Comparison of ENCODE assay signal across 7 cellular contexts in the genomic region with DNA sequence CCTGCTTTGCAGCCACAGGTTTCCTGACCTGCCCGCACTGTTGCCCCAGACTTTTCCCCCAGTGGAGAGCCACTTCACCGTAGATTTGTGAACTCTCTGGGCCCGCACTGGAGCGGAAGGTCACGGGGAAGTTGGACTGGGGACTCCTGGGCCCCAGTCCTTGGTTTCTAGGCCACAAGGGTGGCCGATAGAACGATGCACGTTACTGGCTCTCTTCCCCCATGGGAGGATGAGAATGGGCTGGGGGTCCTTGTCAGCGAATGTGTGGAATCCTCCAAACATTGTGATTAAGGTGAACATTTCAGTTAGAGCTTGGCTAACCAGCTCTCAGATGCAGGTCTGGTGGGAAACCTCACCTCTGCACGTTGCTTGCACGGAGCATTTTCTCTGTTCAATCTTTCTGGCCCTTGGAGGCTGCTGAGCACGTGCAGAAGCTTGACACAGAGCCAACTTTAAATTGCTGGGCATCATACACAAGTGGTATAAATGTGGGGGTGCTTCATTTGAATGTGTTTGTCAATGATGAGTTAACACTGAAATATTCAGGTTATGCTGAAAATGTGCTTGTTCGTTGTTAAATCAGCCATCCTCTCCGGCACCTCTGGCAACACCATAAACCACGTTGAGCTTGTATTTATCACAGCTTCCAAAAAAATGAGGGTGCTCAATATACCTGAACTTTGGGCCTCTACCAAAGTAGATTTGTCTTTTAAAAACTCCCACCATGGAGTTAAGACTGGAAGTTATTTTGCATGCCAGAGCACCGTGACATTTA. TPM values are rescaled to one million over a fixed set of nuclear protein-coding genes. Genes with fewer than 3 reads are reported as not detected.
DNase-seq lines count a peak whose midpoint lies in the region; ATAC-seq, FAIRE-seq and TF ChIP-seq lines count a peak whose summit lies in the region.

No MANE protein-coding gene starts in this region.

- H3K27ac ChIP-seq in H1 (ENCODE audit: low read depth, low read length) (no peak overlapping the region; the same call in 1 of the 2 replicates), mesendoderm (ENCODE audit: low read depth, low read length) (peak overlapping the region; percentile 90), tibial nerve (peak overlapping the region; percentile 66 to 93 (median 88))

- H3K9ac ChIP-seq in H1 (replicated peaks in 1 of 4; ENCODE audit: extremely low read depth in 1 of 4, low read depth in 3 of 4, low read length in 3 of 4) (peak overlapping the region; percentile 47 to 77 (median 61); a peak in 6 of 7 replicates), mesendoderm (ENCODE audit: low read length) (peak overlapping the region; percentile 61)

- peak overlapping the region; percentile 60; the same call in 1 of the 2 replicates for H2BK12ac ChIP-seq in H1 (ENCODE audit: low read depth, low read length)

- H4K20me1 ChIP-seq in H1 (replicated peaks in 1 of 2; ENCODE audit: control insufficient read depth in 1 of 2, insufficient read depth in 2 of 2, low read length in 2 of 2): no peaks in the 10 kb centered on the region

- peak overlapping the region; percentile 76 for H2AFZ ChIP-seq in H1 (ENCODE audit: low read length)

- no peaks in the 10 kb centered on the region for H3K27me3 ChIP-seq in H1 (replicated peaks in 1 of 4; ENCODE audit: control insufficient read depth in 3 of 4, extremely low read depth in 1 of 4, insufficient read depth in 3 of 4, low read length in 3 of 4)
- no peaks in the 10 kb centered on the region for H3K27me3 ChIP-seq in mesendoderm (ENCODE audit: insufficient read depth, low read length, poor library complexity)
- no peaks in the 10 kb centered on the region for H3K27me3 ChIP-seq in tibial nerve

- no peak for TF ChIP-seq RAD21 in H1 (IDR thresholded peaks at IDR 0.05 in 1 of 2, conservative IDR thresholded peaks at IDR 0.05 in 1 of 2; ENCODE audit: low read depth in 2 of 2, low read length in 2 of 2)

- no peak for TF ChIP-seq CTCF in H1 (IDR thresholded peaks at IDR 0.05; ENCODE audit: control extremely low read depth in 1 of 3, insufficient read depth in 1 of 3, low read depth in 1 of 3, low read length in 3 of 3)
- TF ChIP-seq CTCF in tibial nerve (IDR thresholded peaks at IDR 0.05): no peak

- H2AK5ac ChIP-seq in H1 (ENCODE audit: low read depth, low read length): no peak overlapping the region
- H2AK5ac ChIP-seq in mesendoderm (ENCODE audit: low read length): no peak overlapping the region

- H3K27me3 Mint-ChIP-seq in T-cell: no peaks in the 10 kb centered on the region

- H4K8ac ChIP-seq in H1 (ENCODE audit: extremely low read depth, insufficient read depth, low read length) (peak overlapping the region; percentile 75), mesendoderm (ENCODE audit: low read depth, low read length) (peak overlapping the region; percentile 58)

- TF ChIP-seq EP300 in H1 (IDR thresholded peaks at IDR 0.05; ENCODE audit: borderline replicate concordance in 1 of 2, low read depth in 2 of 2, low read length in 2 of 2) (no peak), tibial nerve (IDR thresholded peaks at IDR 0.05) (no peak)

- peak overlapping the region; percentile 41; the same call in 1 of the 2 replicates for H2BK5ac ChIP-seq in H1 (ENCODE audit: low read depth, low read length)
- no peak overlapping the region for H2BK5ac ChIP-seq in mesendoderm (ENCODE audit: low read length)

- H3K36me3 ChIP-seq in H1 (ENCODE audit: control insufficient read depth in 2 of 4, insufficient read depth in 4 of 4, low read length in 3 of 4) (no peaks in the 10 kb centered on the region), mesendoderm (ENCODE audit: control insufficient read depth, insufficient read depth, low read length) (no peaks in the 10 kb centered on the region), tibial nerve (peaks cover 0 to 11% (median 0%) of the 10 kb centered on the region in 3 donors)

- H3K4me1 ChIP-seq in H1 (replicated peaks in 1 of 4; ENCODE audit: control insufficient read depth in 3 of 4, insufficient read depth in 4 of 4, low read length in 3 of 4) (peaks cover 6 to 12% (median 7%) of the 10 kb centered on the region in 4 experiments; a peak in 6 of 7 replicates), mesendoderm (ENCODE audit: control insufficient read depth, low read depth, low read length) (peaks cover 10% of the 10 kb centered on the region), tibial nerve (peaks cover 0 to 50% (median 17%) of the 10 kb centered on the region in 4 donors)

- H2BK20ac ChIP-seq in H1 (ENCODE audit: low read length): no peak overlapping the region

- H3K79me2 ChIP-seq in H1 (ENCODE audit: control insufficient read depth in 1 of 2, insufficient read depth in 2 of 2, low read length in 2 of 2) (peaks cover 0 to 4% of the 10 kb centered on the region in 2 experiments; a peak in 1 of 4 replicates), mesendoderm (ENCODE audit: control insufficient read depth, insufficient read depth, low read length) (no peaks in the 10 kb centered on the region)

- peak overlapping the region; percentile 92 to 96 for H3K27ac Mint-ChIP-seq in T-cell

- no peak for FAIRE-seq in H1 (lab: Jason Lieb, UNC)

- H3K79me1 ChIP-seq in H1 (ENCODE audit: low read depth, low read length): no peaks in the 10 kb centered on the region; the same call in 1 of the 2 replicates
- no peaks in the 10 kb centered on the region for H3K79me1 ChIP-seq in mesendoderm (ENCODE audit: low read length)

- H3K4me3 Mint-ChIP-seq in T-cell: peak overlapping the region; percentile 82 to 91 (median 88)

- H3K4ac ChIP-seq in H1 (replicated peaks; ENCODE audit: insufficient read length, low read depth, low read length) (no peak overlapping the region), mesendoderm (ENCODE audit: low read depth, low read length) (peak overlapping the region; percentile 20)

- H3K9me3 ChIP-seq in H1 (ENCODE audit: insufficient read depth in 2 of 2, low read depth in 1 of 2, low read length in 1 of 2) (no peaks in the 10 kb centered on the region), tibial nerve (no peaks in the 10 kb centered on the region)

- H3K56ac ChIP-seq in H1 (replicated peaks; ENCODE audit: insufficient read length, low read depth, low read length) (peak overlapping the region; percentile 71), mesendoderm (ENCODE audit: low read length) (peak overlapping the region; percentile 96)

- H3K36me3 Mint-ChIP-seq in T-cell: peaks cover 8% of the 10 kb centered on the region

- H3K18ac ChIP-seq in H1 (ENCODE audit: extremely low read depth, low read length) (peak overlapping the region; percentile 56; the same call in 1 of the 2 replicates), mesendoderm (ENCODE audit: low read length) (peak overlapping the region; percentile 97)

- H3K4me2 ChIP-seq in H1 (ENCODE audit: insufficient read depth in 1 of 2, low read depth in 2 of 2, low read length in 2 of 2) (peak overlapping the region; percentile 81 to 88), mesendoderm (ENCODE audit: low read length) (peak overlapping the region; percentile 30)

- H3K23me2 ChIP-seq in H1 (ENCODE audit: low read depth, low read length): peaks cover 2% of the 10 kb centered on the region; the same call in 1 of the 2 replicates

- H3K23ac ChIP-seq in H1 (ENCODE audit: insufficient read length) (no peak overlapping the region), mesendoderm (ENCODE audit: low read length) (peak overlapping the region; percentile 3)

- CTCF ChIA-PET in T-cell (lab: Charles Lee): interaction anchor here in 1 of 2 donors (0.5 to 1.0 kb wide), 3 partner anchors 11 to 1413 kb away, joined by 3 to 6 read pairs (median 3); no protein-coding TSS in a partner anchor
- CTCF ChIA-PET in H1 (lab: Charles Lee; ENCODE audit: partially characterized antibody): interaction anchor here (0.5 kb wide), 1 partner anchor 23 kb away, joined by 4 read pairs; no protein-coding TSS in a partner anchor

- H3K4me1 Mint-ChIP-seq in T-cell: peaks cover 37 to 53% (median 53%) of the 10 kb centered on the region in 3 donors

- 18% methylated on average over 16 of the region's 16 CpGs; no CpG with 5 or more reads in 1 of the 2 experiments for WGBS in H1 (ENCODE audit: extremely low coverage in 1 of 2, insufficient coverage in 1 of 2, insufficient read length in 1 of 2, insufficient replicate concordance in 2 of 2, low coverage in 1 of 2, low lambda C conversion rate in 2 of 2, missing lambda C conversion rate in 1 of 2), 2 experiments
- WGBS in mesendoderm (ENCODE audit: extremely low coverage, insufficient coverage, low lambda C conversion rate): no CpG with 5 or more reads among the region's 16 CpGs
- 2 to 4% methylated on average over 16 of the region's 16 CpGs for WGBS in tibial nerve, 2 donors

- H4K5ac ChIP-seq in H1 (ENCODE audit: insufficient read length, low read depth, low read length) (peak overlapping the region; percentile 64), mesendoderm (ENCODE audit: low read length) (no peak overlapping the region)

- H2BK120ac ChIP-seq in H1 (replicated peaks; ENCODE audit: low read depth, low read length): no peak overlapping the region
- H2BK120ac ChIP-seq in mesendoderm (ENCODE audit: low read depth, low read length): peak overlapping the region; percentile 1

- 0 out of 2 replicates have a peak overlapping the region, but pooled peaks have one; percentile 94 for H2BK15ac ChIP-seq in H1 (ENCODE audit: low read length)
- H2BK15ac ChIP-seq in mesendoderm (replicated peaks; ENCODE audit: low read depth): no peak overlapping the region

- TF ChIP-seq POLR2A in H1 (IDR thresholded peaks at IDR 0.05; ENCODE audit: control extremely low read depth in 1 of 2, low read depth in 2 of 2, low read length in 2 of 2) (no peak), tibial nerve (IDR thresholded peaks at IDR 0.05) (no peak)

- POLR2A ChIA-PET in T-cell (lab: Charles Lee) (interaction anchor here in 1 of 2 donors (1.2 kb wide), 1 partner anchor 93 kb away, joined by 3 read pairs; no protein-coding TSS in a partner anchor), H1 (lab: Charles Lee; ENCODE audit: partially characterized antibody) (interaction anchor here (0.6 to 3.4 kb wide), 14 partner anchors 8 to 458 kb away, joined by 3 to 20 read pairs (median 3); partner anchors contain the start of genes SNAPC5, TIPIN and ZWILCH)

- ATAC-seq in GM21423 (IDR thresholded peaks at IDR 0.05; ENCODE audit: unreplicated experiment): peak; percentile 17
- ATAC-seq in T-cell (replicated peaks in 1 of 4): peak; percentile 6 to 17 (median 9)

- H4K91ac ChIP-seq in H1 (replicated peaks; ENCODE audit: insufficient read length, low read length): peak overlapping the region; percentile 45

- H3K9me3 Mint-ChIP-seq in T-cell: no peaks in the 10 kb centered on the region

- no peak overlapping the region for H3K14ac ChIP-seq in H1 (ENCODE audit: insufficient read length)

- DNase-seq in ELF-1 (ENCODE audit: low read depth, low spot score) (peak; percentile 69), T-cell (peak in 12 of 34 experiments; percentile 0 to 44 (median 6)), H1 (ENCODE audit: low read depth in 1 of 2, low spot score in 2 of 2) (no peak), mesendoderm (peak; percentile 79), tibial nerve (ENCODE audit: low spot score in 2 of 2) (peak in 1 of 2 donors; percentile 12)
- DNase-seq in Jurkat, Clone E6-1 (ENCODE audit: low read depth, low spot score): peak; percentile 53

- peak overlapping the region; percentile 72 for H3K4me3 ChIP-seq in Jurkat, Clone E6-1 (ENCODE audit: low read length)
- H3K4me3 ChIP-seq in H1 (ENCODE audit: extremely low read depth in 1 of 4, insufficient read depth in 2 of 4, low read depth in 3 of 4, low read length in 4 of 4): peak overlapping the region; percentile 54 to 73 (median 60)
- peak overlapping the region; percentile 2 for H3K4me3 ChIP-seq in mesendoderm (ENCODE audit: low read length)
- peak overlapping the region; percentile 65 to 80 (median 72) for H3K4me3 ChIP-seq in tibial nerve

RNA-seq across cellular contexts. Expression of gene DIS3L, which starts 1.0 kb away (rescaled TPM):
- 25.5 TPM for polyA plus RNA-seq in Jurkat, Clone E6-1 (2012; ENCODE audit: insufficient read depth, insufficient read length)
- total RNA-seq in T-cell (10 to 100 TPM; 29.9 to 36.9 (median 30.2) TPM), tibial nerve (10 to 100 TPM; 23.9 to 44.8 (median 38.3) TPM)
- 25.0 and 31.2 TPM in 2 replicates for total RNA-seq in H1 (2021; fragmentation: NEBNext Ultra II Directional; extraction: Animal tissue kit (Norgen Biotek cat#: 25700))
- polyA plus RNA-seq in H1 (2011; rRNA removed): 5.5 and 8.7 TPM in 2 replicates
- polyA plus RNA-seq in H1 (2011; cell fraction: cytosol; rRNA removed): 9.7 TPM
- polyA plus RNA-seq in H1 (2011; cell fraction: nucleus; rRNA removed): 7.1 TPM
- 16.9 to 26.9 TPM (median 19.2 TPM) in 4 replicates for polyA plus RNA-seq in H1 (2012, experiment 1 of 2)
- polyA plus RNA-seq in H1 (2012, experiment 2 of 2): 2.1 TPM
- 11.0 TPM for polyA plus RNA-seq in H1 (2013, experiment 1 of 2)
- 10.8 TPM for polyA plus RNA-seq in H1 (2013, experiment 2 of 2)
- 24.3 and 26.7 TPM in 2 replicates for polyA minus RNA-seq in H1 (2011; rRNA and poly(A)+ RNA removed)
- polyA minus RNA-seq in H1 (2011; cell fraction: cytosol; rRNA and poly(A)+ RNA removed): 14.0 TPM
- 15.7 TPM for polyA minus RNA-seq in H1 (2011; cell fraction: nucleus; rRNA and poly(A)+ RNA removed)
- polyA plus RNA-seq in mesendoderm (2013, experiment 1 of 2): 15.9 TPM
- polyA plus RNA-seq in mesendoderm (2013, experiment 2 of 2): 15.1 TPM

RNA-seq across cellular contexts. Expression of gene MEGF11, which starts 40.8 kb away (rescaled TPM):
- polyA plus RNA-seq in Jurkat, Clone E6-1 (2012; ENCODE audit: insufficient read depth, insufficient read length): not detected
- total RNA-seq in T-cell (under 1 TPM in 1 of 5 donors, not detected in 4; 0.20 TPM), tibial nerve (1 to 10 TPM in 3 of 4 donors, under 1 TPM in 1; 0.87 to 7.3 (median 4.9) TPM)
- 3.5 and 4.4 TPM in 2 replicates for total RNA-seq in H1 (2021; fragmentation: NEBNext Ultra II Directional; extraction: Animal tissue kit (Norgen Biotek cat#: 25700))
- polyA plus RNA-seq in H1 (2011; rRNA removed): 4.8 and 5.9 TPM in 2 replicates
- 4.7 TPM for polyA plus RNA-seq in H1 (2011; cell fraction: cytosol; rRNA removed)
- polyA plus RNA-seq in H1 (2011; cell fraction: nucleus; rRNA removed): 15.8 TPM
- polyA plus RNA-seq in H1 (2012, experiment 1 of 2): 3.2 to 5.2 TPM (median 4.3 TPM) in 4 replicates
- polyA plus RNA-seq in H1 (2012, experiment 2 of 2): 5.6 TPM
- 1.7 TPM for polyA plus RNA-seq in H1 (2013, experiment 1 of 2)
- polyA plus RNA-seq in H1 (2013, experiment 2 of 2): 1.7 TPM
- 7.0 and 10.2 TPM in 2 replicates for polyA minus RNA-seq in H1 (2011; rRNA and poly(A)+ RNA removed)
- 6.5 TPM for polyA minus RNA-seq in H1 (2011; cell fraction: cytosol; rRNA and poly(A)+ RNA removed)
- 12.2 TPM for polyA minus RNA-seq in H1 (2011; cell fraction: nucleus; rRNA and poly(A)+ RNA removed)
- polyA plus RNA-seq in mesendoderm (2013, experiment 1 of 2): 0.94 TPM
- 1.5 TPM for polyA plus RNA-seq in mesendoderm (2013, experiment 2 of 2)

Comparison
In these comparisons a context has a peak if more than half of its experiments do, and no peak if none do; other contexts are left out.
1. DNase-seq: peak in ELF-1 (single experiment), Jurkat, Clone E6-1 (single experiment) and mesendoderm (single experiment); none in H1 (0 of 2).
2. H3K4me3 ChIP-seq: peak in every context shown above with its lines; median percentile 72 in tibial nerve; 72 in Jurkat, Clone E6-1; 60 in H1; 2 in mesendoderm.